In the genomic region with DNA sequence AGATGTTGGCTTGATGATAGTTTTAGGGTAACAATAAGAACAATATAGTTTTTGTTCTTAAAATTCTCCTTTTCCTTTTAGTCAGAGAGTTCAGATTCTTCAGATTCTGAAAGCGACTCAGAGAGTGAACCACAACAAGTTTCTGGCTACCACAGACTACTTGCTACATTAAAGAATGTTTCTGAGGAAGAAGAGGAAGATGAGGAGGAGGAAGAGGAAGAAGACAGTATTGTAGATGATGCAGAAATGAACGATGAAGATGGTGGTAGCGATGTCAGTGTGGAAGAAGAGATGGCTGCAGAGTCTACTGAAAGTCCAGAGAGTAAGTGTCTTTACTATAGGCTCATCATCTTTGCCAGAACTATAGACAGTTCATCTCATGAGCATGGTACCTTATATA, we compare ENCODE assay signal across 15 cellular contexts. TPM values are rescaled to one million over a fixed set of nuclear protein-coding genes. Genes with fewer than 3 reads are reported as not detected.
"Had no signal": no experiment of that assay in that cellular context is flagged by ENCODE, and none has a peak within 500 bp of the region (broad histone marks: within the 10 kb centered on the region; RNA-seq: fewer than 3 reads in every experiment).

No MANE protein-coding gene starts in this region.

- H3K36me3 ChIP-seq: uterus had no signal

- H2AFZ ChIP-seq: hepatocyte had no signal

- H3K9me3 ChIP-seq: ascending aorta, left ventricle myocardium inferior, pancreas, thyroid gland, uterus had no signal

- H3K4me3 Mint-ChIP-seq: activated CD4-positive, alpha-beta memory T cell treated with anti-CD3 and anti-CD28 coated beads for 36 hours; activated naive CD8-positive, alpha-beta T cell treated with anti-CD3 and anti-CD28 coated beads, Interleukin-2, amount 10 ng/mL, durations not matched to agents 7 days and 5 days; memory B cell had no signal

- H3K27ac ChIP-seq: ascending aorta, hepatocyte, left ventricle myocardium inferior, pancreas, thyroid gland, uterus had no signal

- H3K4me2 ChIP-seq: hepatocyte had no signal

- ATAC-seq: natural killer cell treated with Interleukin-12 subunit alpha and Interleukin-12 subunit beta and Interleukin-15 and Interleukin-18, amount 100 ng/mL, for 72 hours; pancreas had no signal

- H3K27ac Mint-ChIP-seq: activated CD4-positive, alpha-beta memory T cell treated with anti-CD3 and anti-CD28 coated beads for 36 hours; activated naive CD8-positive, alpha-beta T cell treated with anti-CD3 and anti-CD28 coated beads, Interleukin-2, amount 10 ng/mL, durations not matched to agents 7 days and 5 days; memory B cell had no signal

- DNase-seq: activated CD4-positive, alpha-beta memory T cell treated with anti-CD3 and anti-CD28 coated beads for 36 hours; activated effector memory CD4-positive, alpha-beta T cell treated with Interleukin-2 at 50 U/mL for 16 hours; activated naive CD8-positive, alpha-beta T cell treated with anti-CD3 and anti-CD28 coated beads, Interleukin-2, amount 10 ng/mL, durations not matched to agents 7 days and 5 days; kidney; left ventricle myocardium inferior; pancreas; stimulated activated CD4-positive, alpha-beta T cell treated with anti-CD3 and anti-CD28 coated beads, Interleukin-15, amount 100 ng/mL, for 24 hours; stimulated activated CD4-positive, alpha-beta T cell treated with anti-CD3 and anti-CD28 coated beads, Interleukin-4, amount 100 ng/mL, for 4 hours; thyroid gland; uterus had no signal

- H3K4me3 ChIP-seq: ascending aorta, hepatocyte, left ventricle myocardium inferior, pancreas, thyroid gland, uterus had no signal

- H3K27me3 Mint-ChIP-seq: activated CD4-positive, alpha-beta memory T cell treated with anti-CD3 and anti-CD28 coated beads for 36 hours; activated naive CD8-positive, alpha-beta T cell treated with anti-CD3 and anti-CD28 coated beads, Interleukin-2, amount 10 ng/mL, durations not matched to agents 7 days and 5 days; memory B cell; natural killer cell treated with Interleukin-12 subunit alpha and Interleukin-12 subunit beta and Interleukin-15 and Interleukin-18, amount 100 ng/mL, for 72 hours had no signal

- H3K9me3 Mint-ChIP-seq: activated CD4-positive, alpha-beta memory T cell treated with anti-CD3 and anti-CD28 coated beads for 36 hours; activated naive CD8-positive, alpha-beta T cell treated with anti-CD3 and anti-CD28 coated beads, Interleukin-2, amount 10 ng/mL, durations not matched to agents 7 days and 5 days; memory B cell; natural killer cell treated with Interleukin-12 subunit alpha and Interleukin-12 subunit beta and Interleukin-15 and Interleukin-18, amount 100 ng/mL, for 72 hours had no signal

- H3K27me3 ChIP-seq: ascending aorta, hepatocyte, pancreas, thyroid gland, uterus had no signal

RNA-seq across cellular contexts. Expression of a gene that starts 24.8 kb away (rescaled TPM):
- total RNA-seq: T-helper 2 cell treated with Interferon-gamma antibody and Interleukin-4, amounts not matched to agents 100 ng/mL and 5 ng/mL, for 36 hours had no signal
